Comparison of ENCODE assay signal across 30 cellular contexts in the genomic region with DNA sequence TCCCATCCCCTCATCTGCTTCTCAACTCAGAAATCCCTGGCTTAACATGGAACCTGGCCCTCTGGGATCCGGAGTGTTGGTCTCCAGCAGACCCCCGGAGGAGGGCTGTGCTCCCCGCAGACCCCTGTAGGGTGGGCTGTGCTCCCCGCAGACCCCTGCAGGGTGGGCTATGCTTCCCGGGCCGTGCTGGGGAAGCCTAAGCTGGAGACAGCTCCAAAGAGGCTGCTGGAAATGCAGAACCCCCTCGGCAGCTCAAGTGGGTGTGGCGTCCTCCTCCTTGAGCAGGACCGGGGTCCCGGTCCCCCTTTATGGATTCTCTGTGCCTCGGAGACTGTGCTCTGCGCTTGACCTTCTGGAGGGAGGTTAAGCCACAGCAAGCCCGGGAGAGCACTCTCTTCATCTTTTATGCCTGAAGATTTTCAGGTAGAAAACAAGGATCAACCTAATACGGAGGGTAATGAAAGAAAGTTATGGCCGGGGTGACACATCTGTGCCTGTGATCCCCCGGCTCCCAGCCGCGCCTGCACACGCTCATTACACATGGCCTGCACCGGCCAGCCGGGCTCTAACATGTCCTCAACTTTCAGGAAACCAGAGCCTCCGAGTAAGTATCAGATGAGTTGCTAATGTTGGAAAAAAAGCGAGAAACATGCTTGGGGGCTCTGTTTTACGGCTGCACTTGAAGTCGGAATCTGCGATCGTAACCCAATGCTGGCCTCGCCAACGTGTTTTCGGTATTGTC.
"Had no signal": no experiment of that assay in that cellular context is flagged by ENCODE, and none has a peak within 500 bp of the region (broad histone marks: within the 10 kb centered on the region; RNA-seq: fewer than 3 reads in every experiment).

No MANE protein-coding gene starts in this region.

- H3K27ac ChIP-seq: RWPE1, SK-N-MC, VCaP had no signal

- H3K27ac Mint-ChIP-seq: activated CD4-positive, alpha-beta memory T cell treated with anti-CD3 and anti-CD28 coated beads, Interleukin-2, amount 10 ng/mL, durations not matched to agents 7 days and 5 days; activated CD4-positive, alpha-beta T cell treated with anti-CD3 and anti-CD28 coated beads for 36 hours; activated naive CD4-positive, alpha-beta T cell treated with anti-CD3 and anti-CD28 coated beads for 36 hours; activated naive CD8-positive, alpha-beta T cell; activated T-helper 17 cell treated with anti-CD3 and anti-CD28 coated beads, Interleukin-2, amount 50 U/mL, for 72 hours; IgD-negative memory B cell; T-cell had no signal

- DNase-seq: activated CD4-positive, alpha-beta memory T cell treated with anti-CD3 and anti-CD28 coated beads, Interleukin-2, amount 10 ng/mL, durations not matched to agents 7 days and 5 days; activated CD4-positive, alpha-beta T cell treated with anti-CD3 and anti-CD28 coated beads for 36 hours; activated CD4-positive, alpha-beta T cell treated with anti-CD3 and anti-CD28 coated beads, Interleukin-2, amount 50 U/mL, for 1 hour; activated CD4-positive, CD25-positive, alpha-beta regulatory T cell; activated gamma-delta T cell; activated naive CD4-positive, alpha-beta T cell treated with anti-CD3 and anti-CD28 coated beads for 36 hours; activated T-cell treated with anti-CD3 and anti-CD28 coated beads for 4 hours; activated T-cell treated with anti-CD3 and anti-CD28 coated beads, Interleukin-2, amount 50 U/mL, for 48 hours; amygdala; KG1; NCI-H1092; NCI-H1417; NCI-H1694; NCI-H2029; NCI-H2107; NCI-H2171 treated with DMSO at 0.1 percent for 48 hours; NCI-H226; NCI-H510A; NCI-H526 treated with DMSO at 0.1 percent for 48 hours; NCI-H82; OCI-M1; SIG-M5; T-cell; T-helper 2 cell had no signal

- H3K27me3 Mint-ChIP-seq: activated CD4-positive, alpha-beta memory T cell treated with anti-CD3 and anti-CD28 coated beads, Interleukin-2, amount 10 ng/mL, durations not matched to agents 7 days and 5 days; activated CD4-positive, alpha-beta T cell treated with anti-CD3 and anti-CD28 coated beads for 36 hours; activated naive CD8-positive, alpha-beta T cell had no signal

- H3K36me3 Mint-ChIP-seq: activated naive CD8-positive, alpha-beta T cell; IgD-negative memory B cell; T-cell had no signal

- H3K4me3 ChIP-seq: SK-N-MC had no signal

- H3K4me1 Mint-ChIP-seq: activated CD4-positive, alpha-beta memory T cell treated with anti-CD3 and anti-CD28 coated beads, Interleukin-2, amount 10 ng/mL, durations not matched to agents 7 days and 5 days; activated CD4-positive, alpha-beta T cell treated with anti-CD3 and anti-CD28 coated beads for 36 hours; activated T-helper 17 cell treated with anti-CD3 and anti-CD28 coated beads, Interleukin-2, amount 50 U/mL, for 72 hours; IgD-negative memory B cell; T-cell had no signal

- H3K9me3 Mint-ChIP-seq: activated T-helper 17 cell treated with anti-CD3 and anti-CD28 coated beads, Interleukin-2, amount 50 U/mL, for 72 hours had no signal

- ATAC-seq: activated CD4-positive, alpha-beta T cell treated with anti-CD3 and anti-CD28 coated beads for 36 hours; activated T-helper 17 cell treated with anti-CD3 and anti-CD28 coated beads, Interleukin-2, amount 50 U/mL, for 72 hours; T-cell had no signal

- H3K4me3 Mint-ChIP-seq: activated CD4-positive, alpha-beta memory T cell treated with anti-CD3 and anti-CD28 coated beads, Interleukin-2, amount 10 ng/mL, durations not matched to agents 7 days and 5 days; activated CD4-positive, alpha-beta T cell treated with anti-CD3 and anti-CD28 coated beads for 36 hours; activated naive CD4-positive, alpha-beta T cell treated with anti-CD3 and anti-CD28 coated beads for 36 hours; activated naive CD8-positive, alpha-beta T cell; activated T-helper 17 cell treated with anti-CD3 and anti-CD28 coated beads, Interleukin-2, amount 50 U/mL, for 72 hours; IgD-negative memory B cell; T-cell had no signal
